In the genomic region with DNA sequence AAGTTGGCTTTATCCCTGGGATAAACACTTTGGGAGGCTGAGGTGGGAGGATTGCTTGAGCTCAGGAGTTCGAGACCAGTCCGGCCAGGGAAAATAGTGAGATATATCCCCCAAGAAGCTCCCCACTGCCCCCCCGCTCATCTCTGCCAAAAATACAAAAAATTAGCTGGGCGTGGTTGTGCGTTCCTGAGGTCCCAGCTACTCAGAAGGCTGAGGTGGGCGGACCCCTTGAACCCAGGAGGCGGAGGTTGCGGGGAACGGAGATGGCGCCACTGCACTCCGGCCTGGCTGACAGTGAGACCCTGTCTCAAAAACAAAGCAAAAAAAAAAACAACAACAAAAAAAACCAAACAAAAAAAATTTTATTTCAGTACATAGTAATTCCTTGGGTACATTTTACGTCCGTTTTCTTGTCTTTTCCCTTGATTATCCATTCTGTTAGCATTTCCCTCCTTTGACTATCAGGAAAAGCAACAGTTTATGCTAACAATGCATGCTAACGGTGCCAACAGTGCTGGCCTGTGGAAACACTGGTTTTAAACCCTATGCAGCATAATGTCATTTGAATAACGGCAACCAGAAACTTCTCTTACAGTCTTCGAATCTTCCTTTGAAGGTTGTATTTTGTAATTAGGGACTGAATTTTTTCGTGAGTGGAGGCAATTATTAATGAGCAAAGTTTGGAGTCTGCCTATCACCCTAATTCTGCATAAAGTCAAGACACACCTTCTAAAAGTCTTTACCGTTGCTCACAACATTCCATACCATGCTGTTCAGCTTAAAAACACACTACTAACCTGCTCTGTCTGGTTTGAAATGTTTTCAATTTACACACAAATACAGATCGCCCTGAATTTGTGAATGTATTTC, we compare ENCODE assay signal across 8 cellular contexts. TPM values are rescaled to one million over a fixed set of nuclear protein-coding genes. Genes with fewer than 3 reads are reported as not detected.
DNase-seq lines count a peak whose midpoint lies in the region; ATAC-seq and TF ChIP-seq lines count a peak whose summit lies in the region.

No MANE protein-coding gene starts in this region.

- H3K27me3 Mint-ChIP-seq in activated T-helper 2 cell treated with anti-CD3 and anti-CD28 coated beads, Interferon-gamma antibody, Interleukin-2, Interleukin-4, amounts not matched to agents 10 μg/mL and 5 μg/mL and 100 μg/mL, durations not matched to agents 14 hours and 24 hours and 36 hours (ENCODE audit: low read depth): no peaks in the 10 kb centered on the region
- peaks cover 3 to 26% (median 14%) of the 10 kb centered on the region in 3 donors for H3K27me3 Mint-ChIP-seq in immature natural killer cell (ENCODE audit: low read depth in 3 of 3)

- no peaks in the 10 kb centered on the region for H3K36me3 ChIP-seq in BJ (ENCODE audit: control insufficient read depth, insufficient read depth, low read length)
- H3K36me3 ChIP-seq in stomach: no peaks in the 10 kb centered on the region

- H3K9me3 ChIP-seq in stomach: no peaks in the 10 kb centered on the region

- H3K4me3 Mint-ChIP-seq in activated T-helper 2 cell treated with anti-CD3 and anti-CD28 coated beads, Interferon-gamma antibody, Interleukin-2, Interleukin-4, amounts not matched to agents 10 μg/mL and 5 μg/mL and 100 μg/mL, durations not matched to agents 14 hours and 24 hours and 36 hours (ENCODE audit: low read depth): peak overlapping the region; percentile 96
- peak overlapping the region; percentile 92 to 97 (median 95) for H3K4me3 Mint-ChIP-seq in immature natural killer cell

- H3K4me3 ChIP-seq in BJ (ENCODE audit: low read depth, low read length): peak overlapping the region; percentile 22; the same call in 1 of the 2 replicates
- H3K4me3 ChIP-seq in stomach: peak overlapping the region; percentile 78 to 98 (median 92)

- H3K36me3 Mint-ChIP-seq in activated T-helper 2 cell treated with anti-CD3 and anti-CD28 coated beads, Interferon-gamma antibody, Interleukin-2, Interleukin-4, amounts not matched to agents 10 μg/mL and 5 μg/mL and 100 μg/mL, durations not matched to agents 14 hours and 24 hours and 36 hours (ENCODE audit: low read depth): peaks cover 29% of the 10 kb centered on the region
- peaks cover 0 to 4% (median 3%) of the 10 kb centered on the region in 3 donors for H3K36me3 Mint-ChIP-seq in immature natural killer cell

- H3K27ac ChIP-seq in stomach: peak overlapping the region in 4 of 5 donors; percentile 94 to 99 (median 98)

- H3K4me1 ChIP-seq in stomach: peaks cover 0 to 47% (median 32%) of the 10 kb centered on the region in 4 donors

- no peak for TF ChIP-seq EP300 in stomach (IDR thresholded peaks at IDR 0.05)

- TF ChIP-seq POLR2A in stomach (IDR thresholded peaks at IDR 0.05): no peak

- POLR2A ChIA-PET in BJ (lab: Charles Lee): interaction anchor here (0.6 to 0.7 kb wide), 4 partner anchors 20 to 315 kb away, joined by 3 to 4 read pairs (median 3); no protein-coding TSS in a partner anchor

- H3K27me3 ChIP-seq in BJ (ENCODE audit: control insufficient read depth, insufficient read depth, low read length) (no peaks in the 10 kb centered on the region), stomach (no peaks in the 10 kb centered on the region)

- CTCF ChIA-PET in BJ (lab: Yijun Ruan, JAX): interaction anchor here (1.2 to 1.5 kb wide), 2 partner anchors 86 to 139 kb away, joined by 4 to 6 read pairs; partner anchors contain the start of gene ESCO1

- intact Hi-C loops in activated T-helper 2 cell treated with anti-CD3 and anti-CD28 coated beads, Interferon-gamma antibody, Interleukin-2, Interleukin-4, amounts not matched to agents 10 μg/mL and 5 μg/mL and 100 μg/mL, durations not matched to agents 14 hours and 24 hours and 36 hours (cut with micrococcal nuclease): loop anchor here (1.0 to 10.0 kb wide), 5 partner anchors 36 to 629 kb away; partner anchors contain the start of genes ABHD3, ESCO1, ROCK1 and SNRPD1
- intact Hi-C loops in stomach (cut with DNase I; ENCODE audit: low total_unique reads): loop anchor here (10.0 kb wide), 1 partner anchor 125 kb away; the partner anchor contains the start of gene SNRPD1

- ATAC-seq in GM19455 (IDR thresholded peaks at IDR 0.05; ENCODE audit: unreplicated experiment) (peak; percentile 22), HG03469 (IDR thresholded peaks at IDR 0.05; ENCODE audit: unreplicated experiment) (peak; percentile 14)

- TF ChIP-seq CTCF in BJ (IDR thresholded peaks at IDR 0.05; ENCODE audit: insufficient read depth, low read depth, low read length): no peak
- no peak for TF ChIP-seq CTCF in stomach (IDR thresholded peaks at IDR 0.05)

- WGBS in stomach, 5 donors: 39 to 55% (median 43%) methylated on average over 19 of the region's 19 CpGs

- H3K4me1 Mint-ChIP-seq in activated T-helper 2 cell treated with anti-CD3 and anti-CD28 coated beads, Interferon-gamma antibody, Interleukin-2, Interleukin-4, amounts not matched to agents 10 μg/mL and 5 μg/mL and 100 μg/mL, durations not matched to agents 14 hours and 24 hours and 36 hours (ENCODE audit: low read depth): peaks cover 29% of the 10 kb centered on the region
- peaks cover 30 to 40% of the 10 kb centered on the region in 2 donors for H3K4me1 Mint-ChIP-seq in immature natural killer cell

- DNase-seq in BJ (ENCODE audit: low read depth): no peak
- DNase-seq in activated T-helper 2 cell treated with anti-CD3 and anti-CD28 coated beads, Interferon-gamma antibody, Interleukin-2, Interleukin-4, amounts not matched to agents 10 μg/mL and 5 μg/mL and 100 μg/mL, durations not matched to agents 14 hours and 24 hours and 36 hours (ENCODE audit: low spot score): no peak
- DNase-seq in immature natural killer cell: no peak
- DNase-seq in stomach: no peak
- no peak for DNase-seq in GDM1 (lab: John Stamatoyannopoulos, UW)
- no peak for DNase-seq in activated effector memory CD4-positive, alpha-beta T cell treated with Interleukin-2 at 50 U/mL for 16 hours

- peaks cover 29% of the 10 kb centered on the region for H3K9me3 Mint-ChIP-seq in activated T-helper 2 cell treated with anti-CD3 and anti-CD28 coated beads, Interferon-gamma antibody, Interleukin-2, Interleukin-4, amounts not matched to agents 10 μg/mL and 5 μg/mL and 100 μg/mL, durations not matched to agents 14 hours and 24 hours and 36 hours
- H3K9me3 Mint-ChIP-seq in immature natural killer cell: peaks cover 0 to 2% (median 0%) of the 10 kb centered on the region in 6 donors

- peak overlapping the region; percentile 97 for H3K27ac Mint-ChIP-seq in activated T-helper 2 cell treated with anti-CD3 and anti-CD28 coated beads, Interferon-gamma antibody, Interleukin-2, Interleukin-4, amounts not matched to agents 10 μg/mL and 5 μg/mL and 100 μg/mL, durations not matched to agents 14 hours and 24 hours and 36 hours
- H3K27ac Mint-ChIP-seq in immature natural killer cell: peak overlapping the region; percentile 84 to 98 (median 96)

RNA-seq across cellular contexts. Expression of gene MIB1, which starts 0.8 kb away (rescaled TPM):
- 10.0 and 18.7 TPM in 2 replicates for polyA plus RNA-seq in BJ (2011; rRNA removed)
- 37.7 and 38.7 TPM in 2 replicates for polyA minus RNA-seq in BJ (2011; rRNA and poly(A)+ RNA removed)
- 45.0 and 45.7 TPM in 2 replicates for total RNA-seq in activated T-helper 2 cell treated with anti-CD3 and anti-CD28 coated beads, Interferon-gamma antibody, Interleukin-2, Interleukin-4, amounts not matched to agents 10 μg/mL and 5 μg/mL and 100 μg/mL, durations not matched to agents 14 hours and 24 hours and 36 hours
- polyA plus RNA-seq in immature natural killer cell: 1 to 10 TPM; 1.9 to 6.4 (median 5.0) TPM
- 10 to 100 TPM; 10.4 to 83.5 (median 18.7) TPM for total RNA-seq in stomach
- polyA plus RNA-seq in stomach: 1 to 10 TPM; 4.4 to 5.7 (median 5.3) TPM

RNA-seq across cellular contexts. Expression of gene ABHD3, which starts 35.3 kb away (rescaled TPM):
- polyA plus RNA-seq in BJ (2011; rRNA removed): 2.8 and 3.3 TPM in 2 replicates
- polyA minus RNA-seq in BJ (2011; rRNA and poly(A)+ RNA removed): 2.1 and 2.7 TPM in 2 replicates
- 29.6 and 31.2 TPM in 2 replicates for total RNA-seq in activated T-helper 2 cell treated with anti-CD3 and anti-CD28 coated beads, Interferon-gamma antibody, Interleukin-2, Interleukin-4, amounts not matched to agents 10 μg/mL and 5 μg/mL and 100 μg/mL, durations not matched to agents 14 hours and 24 hours and 36 hours
- 10 to 100 TPM; 24.4 to 31.2 (median 29.8) TPM for polyA plus RNA-seq in immature natural killer cell
- total RNA-seq in stomach: 10 to 100 TPM; 12.5 to 33.4 (median 24.3) TPM
- 10 to 100 TPM in 2 of 3 donors, 1 to 10 TPM in 1; 8.9 to 26.2 (median 10.2) TPM for polyA plus RNA-seq in stomach
